ENCODE assay signal across 19 cellular contexts in the genomic region with DNA sequence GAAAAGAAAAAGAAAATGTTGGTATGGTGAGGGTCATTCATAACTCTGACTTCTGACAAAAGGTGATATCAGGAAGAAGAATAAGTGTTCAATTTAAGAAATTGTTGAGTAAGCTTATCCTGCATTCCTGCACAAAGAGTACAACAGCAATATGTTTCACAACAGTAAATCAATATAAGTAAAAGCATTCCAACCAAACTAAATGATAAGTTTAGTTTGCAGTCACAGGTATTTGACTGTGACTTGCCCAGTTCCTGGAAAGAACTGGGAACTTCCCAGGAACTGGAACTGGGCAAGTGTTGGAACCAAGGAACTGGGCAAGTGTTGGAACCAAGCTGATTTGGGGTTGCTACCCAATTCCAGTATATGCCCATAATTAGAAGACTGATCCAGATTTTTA. TPM values are rescaled to one million over a fixed set of nuclear protein-coding genes. Genes with fewer than 3 reads are reported as not detected.
DNase-seq lines count a peak whose midpoint lies in the region; ATAC-seq and TF ChIP-seq lines count a peak whose summit lies in the region.
"Had no signal": no experiment of that assay in that cellular context is flagged by ENCODE, and none has a peak within 500 bp of the region (broad histone marks: within the 10 kb centered on the region; RNA-seq: fewer than 3 reads in every experiment).

No MANE protein-coding gene starts in this region.

- H3K9ac ChIP-seq in PC-3 (ENCODE audit: low read length) (no peak overlapping the region), trophoblast cell (ENCODE audit: low read length) (no peak overlapping the region), MM.1S (ENCODE audit: low read length) (no peak overlapping the region)

- POLR2A ChIA-PET in PC-3 (lab: Charles Lee; ENCODE audit: unreplicated experiment), result no interaction called here

- no peaks in the 10 kb centered on the region for H3K79me2 ChIP-seq in PC-3 (ENCODE audit: low read length)
- no peaks in the 10 kb centered on the region for H3K79me2 ChIP-seq in trophoblast cell (ENCODE audit: control insufficient read depth, insufficient read depth, low read length, poor library complexity)
- no peaks in the 10 kb centered on the region for H3K79me2 ChIP-seq in MM.1S (ENCODE audit: low read length)

- no peak overlapping the region for H2BK5ac ChIP-seq in trophoblast cell (ENCODE audit: low read depth, low read length, poor library complexity)

- H3K27me3 ChIP-seq in PC-3 (ENCODE audit: low read length) (no peaks in the 10 kb centered on the region), body of pancreas (no peaks in the 10 kb centered on the region), trophoblast cell (ENCODE audit: insufficient read depth, low read length) (no peaks in the 10 kb centered on the region), MM.1S (replicated peaks; ENCODE audit: insufficient read depth, low read length) (no peaks in the 10 kb centered on the region), gastrocnemius medialis (no peaks in the 10 kb centered on the region)
- H3K27me3 ChIP-seq: BE2C had no signal

- no peaks in the 10 kb centered on the region for H3K9me3 ChIP-seq in PC-3 (ENCODE audit: low read length)
- no peaks in the 10 kb centered on the region for H3K9me3 ChIP-seq in body of pancreas
- H3K9me3 ChIP-seq in trophoblast cell (ENCODE audit: insufficient read depth, low read depth, low read length), result peaks cover 2% of the 10 kb centered on the region
- H3K9me3 ChIP-seq in MM.1S (replicated peaks; ENCODE audit: insufficient read depth, low read length), result no peaks in the 10 kb centered on the region
- no peaks in the 10 kb centered on the region for H3K9me3 ChIP-seq in gastrocnemius medialis
- H3K9me3 ChIP-seq: A549, BE2C had no signal

- H3K4me2 ChIP-seq in PC-3 (ENCODE audit: low read length) (no peak overlapping the region), trophoblast cell (ENCODE audit: low read length) (no peak overlapping the region), MM.1S (ENCODE audit: low read depth, low read length) (no peak overlapping the region)

- TF ChIP-seq CTCF in PC-3 (conservative IDR thresholded peaks at IDR 0.05; ENCODE audit: low read depth, low read length), result no peak
- TF ChIP-seq CTCF in body of pancreas (IDR thresholded peaks at IDR 0.05), result no peak
- no peak for TF ChIP-seq CTCF in MM.1S (IDR thresholded peaks at IDR 0.05; ENCODE audit: low read length)
- no peak for TF ChIP-seq CTCF in gastrocnemius medialis (IDR thresholded peaks at IDR 0.05 in 4 of 5, conservative IDR thresholded peaks at IDR 0.05 in 1 of 5)

- H2AFZ ChIP-seq in PC-3 (ENCODE audit: low read length), result no peak overlapping the region
- H2AFZ ChIP-seq in trophoblast cell (ENCODE audit: insufficient read depth, low read length, poor library complexity), result no peak overlapping the region
- H2AFZ ChIP-seq in MM.1S (ENCODE audit: low read length), result no peak overlapping the region

- no peak overlapping the region for H3K18ac ChIP-seq in trophoblast cell (ENCODE audit: low read length)

- no TSS peak for BruUV-seq in PC-3 (replicated peaks; lab: Mats Ljungman, UMichigan)

- peaks cover 3% of the 10 kb centered on the region for H3K79me1 ChIP-seq in trophoblast cell (ENCODE audit: low read length)

- H3K9me2 ChIP-seq in PC-3 (replicated peaks; ENCODE audit: low read length), result no peaks in the 10 kb centered on the region
- H3K9me2 ChIP-seq in MM.1S (replicated peaks; ENCODE audit: insufficient read depth, low read length), result no peaks in the 10 kb centered on the region

- no peak overlapping the region for H3K4ac ChIP-seq in trophoblast cell (ENCODE audit: low read depth, low read length)

- peaks cover 18% of the 10 kb centered on the region for H3K4me1 ChIP-seq in PC-3 (ENCODE audit: insufficient read depth, low read length)
- peaks cover 12% of the 10 kb centered on the region for H3K4me1 ChIP-seq in body of pancreas
- H3K4me1 ChIP-seq in trophoblast cell (ENCODE audit: control insufficient read depth in 1 of 2, insufficient read depth in 2 of 2, low read length in 2 of 2), result no peaks in the 10 kb centered on the region
- peaks cover 10% of the 10 kb centered on the region for H3K4me1 ChIP-seq in MM.1S (ENCODE audit: low read length)
- H3K4me1 ChIP-seq in gastrocnemius medialis, result no peaks in the 10 kb centered on the region
- H3K4me1 ChIP-seq: BE2C had no signal

- H4K91ac ChIP-seq in trophoblast cell (ENCODE audit: low read depth, low read length), result no peak overlapping the region

- no peak for TF ChIP-seq POLR2A in body of pancreas (IDR thresholded peaks at IDR 0.05)
- TF ChIP-seq POLR2A in gastrocnemius medialis (IDR thresholded peaks at IDR 0.05), result no peak

- peaks cover 3% of the 10 kb centered on the region for H3F3A ChIP-seq in PC-3 (ENCODE audit: low read length, unreplicated experiment)
- H3F3A ChIP-seq in MM.1S (ENCODE audit: insufficient read depth, low read length), result peaks cover 7% of the 10 kb centered on the region; the same call in 1 of the 2 replicates

- H2BK12ac ChIP-seq in trophoblast cell (ENCODE audit: low read length), result no peak overlapping the region

- DNase-seq in PC-3 (peak; percentile 19), body of pancreas (no peak), kidney tubule cell (ENCODE audit: low spot score) (peak; percentile 13), trophoblast cell (peak in 1 of 2 donors; percentile 43), OCI-M2 (lab: John Stamatoyannopoulos, UW; ENCODE audit: unreplicated experiment) (no peak), MM.1S (no peak), gastrocnemius medialis (no peak), NCI-H2227 (lab: John Stamatoyannopoulos, UW; ENCODE audit: unreplicated experiment) (no peak)
- DNase-seq: BE2C; CD4-positive, alpha-beta memory T cell; DMS79; GOT3; H9; HFFc6 had no signal

- H3K27ac ChIP-seq in PC-3 (ENCODE audit: low read length), result peak overlapping the region; percentile 74; the same call in 1 of the 2 replicates
- peak overlapping the region in 3 of 4 donors; percentile 5 to 12 (median 12) for H3K27ac ChIP-seq in body of pancreas
- H3K27ac ChIP-seq in trophoblast cell (ENCODE audit: low read depth, low read length), result no peak overlapping the region
- no peak overlapping the region for H3K27ac ChIP-seq in MM.1S (ENCODE audit: low read length)
- H3K27ac ChIP-seq in gastrocnemius medialis, result no peak overlapping the region
- H3K27ac ChIP-seq: C4-2B had no signal

- H3K36me3 ChIP-seq in PC-3 (ENCODE audit: low read depth, low read length) (no peaks in the 10 kb centered on the region), body of pancreas (replicated peaks in 1 of 2; ENCODE audit: insufficient read depth in 1 of 2, low read depth in 2 of 2) (no peaks in the 10 kb centered on the region), trophoblast cell (ENCODE audit: control insufficient read depth in 1 of 2, insufficient read depth in 2 of 2, low read length in 2 of 2) (no peaks in the 10 kb centered on the region), MM.1S (replicated peaks; ENCODE audit: insufficient read depth, low read length) (no peaks in the 10 kb centered on the region), gastrocnemius medialis (no peaks in the 10 kb centered on the region)
- H3K36me3 ChIP-seq: BE2C had no signal

- H2AK5ac ChIP-seq in trophoblast cell (ENCODE audit: low read length), result no peak overlapping the region

- H3K14ac ChIP-seq in trophoblast cell (ENCODE audit: low read length), result no peak overlapping the region

- H4K12ac ChIP-seq in trophoblast cell (ENCODE audit: low read depth, low read length), result no peak overlapping the region

- no peak overlapping the region for H3K23ac ChIP-seq in trophoblast cell (ENCODE audit: low read length)

- in situ Hi-C loops in gastrocnemius medialis (cut with MboI; ENCODE audit: low sequenced_read_pairs in 4 of 4), result no loop called here

- no peak overlapping the region for H3K4me3 ChIP-seq in PC-3 (ENCODE audit: low read length)
- no peak overlapping the region for H3K4me3 ChIP-seq in body of pancreas
- no peak overlapping the region for H3K4me3 ChIP-seq in trophoblast cell (ENCODE audit: low read depth, low read length)
- H3K4me3 ChIP-seq in MM.1S (ENCODE audit: low read length), result no peak overlapping the region
- no peak overlapping the region for H3K4me3 ChIP-seq in gastrocnemius medialis
- H3K4me3 ChIP-seq: A549 had no signal

- ATAC-seq in PC-3 (no peak), body of pancreas (peak; percentile 84), gastrocnemius medialis (no peak)
- ATAC-seq: A549 had no signal

- peak overlapping the region; percentile 80 for H2BK120ac ChIP-seq in trophoblast cell (ENCODE audit: insufficient read depth, low read length, poor library complexity)

- CTCF ChIA-PET in PC-3 (lab: Charles Lee), result no interaction called here

- no peaks in the 10 kb centered on the region for H4K20me1 ChIP-seq in PC-3 (ENCODE audit: low read length)
- H4K20me1 ChIP-seq in MM.1S (ENCODE audit: insufficient read depth, low read length), result no peaks in the 10 kb centered on the region

- no peak overlapping the region for H4K8ac ChIP-seq in trophoblast cell (ENCODE audit: low read depth, low read length)

- intact Hi-C loops in PC-3 (cut with micrococcal nuclease), result no loop called here
- intact Hi-C loops in body of pancreas (cut with DNase I), result no loop called here
- intact Hi-C loops in gastrocnemius medialis (cut with DNase I; ENCODE audit: low total_unique reads), result no loop called here

RNA-seq across cellular contexts. Expression of a gene that starts 35.0 kb away (rescaled TPM):
- 1.7 and 3.5 TPM in 2 replicates for total RNA-seq in PC-3 (2014; rRNA removed)
- total RNA-seq in body of pancreas, result 10 to 100 TPM; 25.1 to 25.7 TPM
- 197 and 211 TPM in 2 replicates for polyA plus RNA-seq in trophoblast cell (2013)
- 100 to 1,000 TPM in 2 of 4 donors, 10 to 100 TPM in 2; 67.6 to 147 (median 110) TPM for total RNA-seq in gastrocnemius medialis

RNA-seq across cellular contexts. Expression of a gene that starts 49.5 kb away (rescaled TPM):
- 2.3 and 4.1 TPM in 2 replicates for total RNA-seq in PC-3 (2014; rRNA removed)
- under 1 TPM in 1 of 2 donors, not detected in 1; 0.52 TPM for total RNA-seq in body of pancreas
- 0.33 and 0.36 TPM in 2 replicates for polyA plus RNA-seq in trophoblast cell (2013)
- not detected for total RNA-seq in gastrocnemius medialis
- total RNA-seq: CD4-positive, alpha-beta memory T cell; G401; H9 had no signal
- polyA plus RNA-seq: AG04450; CD4-positive, alpha-beta memory T cell; IgD-negative memory B cell had no signal

Comparison
In these comparisons a context has a peak if more than half of its experiments do, and no peak if none do; other contexts are left out.
1. DNase-seq: peak in PC-3 (single experiment) and kidney tubule cell (single experiment); none in body of pancreas (0 of 4), OCI-M2 (single experiment), MM.1S (single experiment), gastrocnemius medialis (0 of 2) and NCI-H2227 (single experiment).
2. H3K27ac ChIP-seq: peak in PC-3 (single experiment) and body of pancreas (3 of 4); none in trophoblast cell (single experiment), MM.1S (single experiment) and gastrocnemius medialis (0 of 4).